8 cellular contexts compared by ENCODE assay signal in genomic region chr3:49164983-49165720, GRCh38. TPM values are rescaled to one million over a fixed set of nuclear protein-coding genes. Genes with fewer than 3 reads are reported as not detected.
DNase-seq lines count a peak whose midpoint lies in the region; ATAC-seq and TF ChIP-seq lines count a peak whose summit lies in the region.

No MANE protein-coding gene starts in this region.

- peaks cover 20% of the 10 kb centered on the region for H3K36me3 Mint-ChIP-seq in Caco-2 (ENCODE audit: insufficient read depth, unreplicated experiment)
- peaks cover 21% of the 10 kb centered on the region for H3K36me3 Mint-ChIP-seq in endothelial cell (ENCODE audit: low read depth, unreplicated experiment)

- H3K4me3 ChIP-seq in Caco-2 (ENCODE audit: low read depth, low read length) (peak overlapping the region; percentile 92), OCI-LY1 (ENCODE audit: low read depth, low read length, poor library complexity, severe bottlenecking) (peak overlapping the region; percentile 95), neutrophil (ENCODE audit: low read depth in 1 of 2, low read length in 1 of 2) (peak overlapping the region; percentile 73 to 82)

- H3K27me3 Mint-ChIP-seq in Caco-2 (ENCODE audit: insufficient read depth, unreplicated experiment) (no peaks in the 10 kb centered on the region), endothelial cell (ENCODE audit: unreplicated experiment) (peaks cover 15% of the 10 kb centered on the region)

- TF ChIP-seq CTCF in Caco-2 (IDR thresholded peaks at IDR 0.05; ENCODE audit: insufficient read depth in 1 of 2, low read depth in 1 of 2, low read length in 1 of 2, severe bottlenecking in 1 of 2, unreplicated experiment in 1 of 2) (no peak), OCI-LY1 (IDR thresholded peaks at IDR 0.05; ENCODE audit: low read length) (no peak), endothelial cell (IDR thresholded peaks at IDR 0.05; ENCODE audit: unreplicated experiment) (no peak), neutrophil (IDR thresholded peaks at IDR 0.05) (no peak)

- H3K9me3 Mint-ChIP-seq in Caco-2 (ENCODE audit: unreplicated experiment) (no peaks in the 10 kb centered on the region), endothelial cell (ENCODE audit: unreplicated experiment) (no peaks in the 10 kb centered on the region)

- H3K27me3 ChIP-seq in Caco-2 (replicated peaks; ENCODE audit: control insufficient read depth, insufficient read depth, low read length) = no peaks in the 10 kb centered on the region
- no peaks in the 10 kb centered on the region for H3K27me3 ChIP-seq in OCI-LY1 (ENCODE audit: insufficient read depth, low read length)
- peaks cover 6% of the 10 kb centered on the region for H3K27me3 ChIP-seq in neutrophil

- H3K4me1 ChIP-seq in Caco-2 (peaks cover 6% of the 10 kb centered on the region), OCI-LY1 (ENCODE audit: insufficient read depth, low read length, severe bottlenecking) (peaks cover 22% of the 10 kb centered on the region), neutrophil (ENCODE audit: control insufficient read depth in 1 of 2, insufficient read depth in 1 of 2, low read depth in 1 of 2, low read length in 1 of 2) (peaks cover 23 to 31% of the 10 kb centered on the region in 2 experiments)

- H3K4me3 Mint-ChIP-seq in Caco-2 (ENCODE audit: unreplicated experiment) (peak overlapping the region; percentile 86), endothelial cell (ENCODE audit: unreplicated experiment) (peak overlapping the region; percentile 94)

- peaks cover 10% of the 10 kb centered on the region for H3K79me2 ChIP-seq in OCI-LY1 (ENCODE audit: insufficient read depth, low read length)

- H3K27ac ChIP-seq in OCI-LY1 (ENCODE audit: low read depth, low read length, poor library complexity, severe bottlenecking) (no peak overlapping the region), neutrophil (peak overlapping the region; percentile 87)

- H3K9me2 ChIP-seq in OCI-LY1 (ENCODE audit: low read depth, low read length) = no peaks in the 10 kb centered on the region

- H3K27ac Mint-ChIP-seq in Caco-2 (ENCODE audit: unreplicated experiment) = peak overlapping the region; percentile 90
- H3K27ac Mint-ChIP-seq in endothelial cell (ENCODE audit: unreplicated experiment) = peak overlapping the region; percentile 94

- CTCF ChIA-PET in Caco-2 (lab: Charles Lee) = interaction anchor here (0.6 to 1.2 kb wide), 2 partner anchors 175 to 350 kb away, joined by 4 to 5 read pairs; partner anchors contain the start of gene USP4

- H3K9ac ChIP-seq in OCI-LY1 (ENCODE audit: low read length) = peak overlapping the region; percentile 87

- H3F3A ChIP-seq in OCI-LY1 (ENCODE audit: insufficient read depth, low read length) = no peaks in the 10 kb centered on the region

- no peak for ATAC-seq in left lobe of liver
- ATAC-seq in GM19467 (IDR thresholded peaks at IDR 0.05; ENCODE audit: unreplicated experiment) = no peak
- ATAC-seq in GM21423 (IDR thresholded peaks at IDR 0.05; ENCODE audit: unreplicated experiment) = no peak

- BruUV-seq in Caco-2 (replicated peaks; lab: Mats Ljungman, UMichigan) = TSS peak; percentile 58

- 0 out of 2 replicates have a peak, but pooled peaks cover 2% of the 10 kb centered on the region for H3K36me3 ChIP-seq in Caco-2 (ENCODE audit: control insufficient read depth, insufficient read depth, low read length)
- H3K36me3 ChIP-seq in OCI-LY1 (ENCODE audit: insufficient read depth, low read length) = peaks cover 34% of the 10 kb centered on the region
- H3K36me3 ChIP-seq in neutrophil = peaks cover 26% of the 10 kb centered on the region

- no peaks in the 10 kb centered on the region for H4K20me1 ChIP-seq in OCI-LY1 (ENCODE audit: insufficient read depth, low read length)

- peaks cover 8% of the 10 kb centered on the region for H3K9me3 ChIP-seq in Caco-2
- H3K9me3 ChIP-seq in OCI-LY1 (ENCODE audit: low read length) = no peaks in the 10 kb centered on the region
- H3K9me3 ChIP-seq in neutrophil = no peaks in the 10 kb centered on the region

- no peak for DNase-seq in Caco-2
- DNase-seq in endothelial cell (ENCODE audit: low spot score) = no peak
- no peak for DNase-seq in NCI-H187 treated with DMSO at 0.1 percent for 48 hours (lab: John Stamatoyannopoulos, UW)
- no peak for DNase-seq in left lobe of liver (ENCODE audit: low spot score)

- no peak overlapping the region for H2AFZ ChIP-seq in OCI-LY1 (ENCODE audit: low read length)

- H3K4me2 ChIP-seq in OCI-LY1 (ENCODE audit: low read length) = peak overlapping the region; percentile 90

- H3K4me1 Mint-ChIP-seq in Caco-2 (ENCODE audit: low read depth, unreplicated experiment) (peaks cover 17% of the 10 kb centered on the region), endothelial cell (ENCODE audit: unreplicated experiment) (peaks cover 17% of the 10 kb centered on the region)

- intact Hi-C loops in Caco-2 (cut with micrococcal nuclease; ENCODE audit: unreplicated experiment) = no loop called here

- POLR2A ChIA-PET in Caco-2 (lab: Charles Lee) = no interaction called here

RNA-seq across cellular contexts. Expression of gene CCDC71, which starts 1.0 kb away (rescaled TPM):
- total RNA-seq in Caco-2 (2022) (15.2 and 15.9 TPM in 2 replicates), endothelial cell (ENCODE audit: unreplicated experiment) (24.8 TPM), left lobe of liver (9.2 TPM)

RNA-seq across cellular contexts. Expression of gene KLHDC8B, which starts 6.2 kb away (rescaled TPM):
- 7.4 and 8.8 TPM in 2 replicates for total RNA-seq in Caco-2 (2022)
- 16.7 TPM for total RNA-seq in endothelial cell (ENCODE audit: unreplicated experiment)
- total RNA-seq in left lobe of liver = 14.0 TPM

RNA-seq across cellular contexts. Expression of gene LAMB2, which starts 32.3 kb away (rescaled TPM):
- total RNA-seq in Caco-2 (2022) (181 and 189 TPM in 2 replicates), endothelial cell (ENCODE audit: unreplicated experiment) (259 TPM), left lobe of liver (172 TPM)

RNA-seq across cellular contexts. Expression of gene USP19, which starts 44.5 kb away (rescaled TPM):
- total RNA-seq in Caco-2 (2022) = 55.9 and 56.4 TPM in 2 replicates
- total RNA-seq in endothelial cell (ENCODE audit: unreplicated experiment) = 38.8 TPM
- total RNA-seq in left lobe of liver = 37.1 TPM
